Comparison of ENCODE assay signal across 1 cellular context in the genomic region with DNA sequence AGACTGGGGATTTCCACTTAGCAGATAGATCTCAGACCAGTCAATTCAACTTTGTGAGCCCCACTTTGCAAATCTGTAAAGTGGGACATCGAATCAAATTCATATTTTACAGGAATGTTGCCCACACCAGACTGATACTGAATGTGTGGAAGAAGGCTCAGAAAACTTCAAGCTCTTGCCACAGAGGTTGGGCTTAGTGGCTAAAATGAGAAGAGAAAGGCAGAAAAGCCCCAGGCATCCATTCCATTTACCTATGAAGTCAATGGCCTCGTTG.
A peak's percentile ranks its signal among the peaks of the same experiment; 100 is the strongest.
TF ChIP-seq lines count a peak whose summit lies in the region.

No MANE protein-coding gene starts in this region.

TF ChIP-seq in K562, 482 proteins besides CTCF, POLR2A, EP300 and RAD21 (continued from another document):
- TF ChIP-seq, protein P1, sequence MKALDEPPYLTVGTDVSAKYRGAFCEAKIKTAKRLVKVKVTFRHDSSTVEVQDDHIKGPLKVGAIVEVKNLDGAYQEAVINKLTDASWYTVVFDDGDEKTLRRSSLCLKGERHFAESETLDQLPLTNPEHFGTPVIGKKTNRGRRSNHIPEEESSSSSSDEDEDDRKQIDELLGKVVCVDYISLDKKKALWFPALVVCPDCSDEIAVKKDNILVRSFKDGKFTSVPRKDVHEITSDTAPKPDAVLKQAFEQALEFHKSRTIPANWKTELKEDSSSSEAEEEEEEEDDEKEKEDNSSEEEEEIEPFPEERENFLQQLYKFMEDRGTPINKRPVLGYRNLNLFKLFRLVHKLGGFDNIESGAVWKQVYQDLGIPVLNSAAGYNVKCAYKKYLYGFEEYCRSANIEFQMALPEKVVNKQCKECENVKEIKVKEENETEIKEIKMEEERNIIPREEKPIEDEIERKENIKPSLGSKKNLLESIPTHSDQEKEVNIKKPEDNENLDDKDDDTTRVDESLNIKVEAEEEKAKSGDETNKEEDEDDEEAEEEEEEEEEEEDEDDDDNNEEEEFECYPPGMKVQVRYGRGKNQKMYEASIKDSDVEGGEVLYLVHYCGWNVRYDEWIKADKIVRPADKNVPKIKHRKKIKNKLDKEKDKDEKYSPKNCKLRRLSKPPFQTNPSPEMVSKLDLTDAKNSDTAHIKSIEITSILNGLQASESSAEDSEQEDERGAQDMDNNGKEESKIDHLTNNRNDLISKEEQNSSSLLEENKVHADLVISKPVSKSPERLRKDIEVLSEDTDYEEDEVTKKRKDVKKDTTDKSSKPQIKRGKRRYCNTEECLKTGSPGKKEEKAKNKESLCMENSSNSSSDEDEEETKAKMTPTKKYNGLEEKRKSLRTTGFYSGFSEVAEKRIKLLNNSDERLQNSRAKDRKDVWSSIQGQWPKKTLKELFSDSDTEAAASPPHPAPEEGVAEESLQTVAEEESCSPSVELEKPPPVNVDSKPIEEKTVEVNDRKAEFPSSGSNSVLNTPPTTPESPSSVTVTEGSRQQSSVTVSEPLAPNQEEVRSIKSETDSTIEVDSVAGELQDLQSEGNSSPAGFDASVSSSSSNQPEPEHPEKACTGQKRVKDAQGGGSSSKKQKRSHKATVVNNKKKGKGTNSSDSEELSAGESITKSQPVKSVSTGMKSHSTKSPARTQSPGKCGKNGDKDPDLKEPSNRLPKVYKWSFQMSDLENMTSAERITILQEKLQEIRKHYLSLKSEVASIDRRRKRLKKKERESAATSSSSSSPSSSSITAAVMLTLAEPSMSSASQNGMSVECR (CRISPR knock-in tag; IDR thresholded peaks at IDR 0.05), result 0 out of 2 replicates have a peak, but pooled peaks have one; percentile 48
TF ChIP-seq in K562: peak in this region for 1.
